8 cellular contexts compared by ENCODE assay signal in genomic region chr4:128061566-128062536, GRCh38. TPM values are rescaled to one million over a fixed set of nuclear protein-coding genes. Genes with fewer than 3 reads are reported as not detected.
DNase-seq lines count a peak whose midpoint lies in the region; ATAC-seq and TF ChIP-seq lines count a peak whose summit lies in the region.

No MANE protein-coding gene starts in this region.

- H3K79me2 ChIP-seq in parathyroid adenoma, result peaks cover 8% of the 10 kb centered on the region

- H2AFZ ChIP-seq in parathyroid adenoma, result peak overlapping the region; percentile 80

- H3K9me3 Mint-ChIP-seq in activated naive CD8-positive, alpha-beta T cell treated with anti-CD3 and anti-CD28 coated beads for 36 hours, result no peaks in the 10 kb centered on the region

- H3K4me1 Mint-ChIP-seq in activated naive CD8-positive, alpha-beta T cell treated with anti-CD3 and anti-CD28 coated beads for 36 hours, result peaks cover 11% of the 10 kb centered on the region

- TF ChIP-seq CTCF in parathyroid adenoma (IDR thresholded peaks at IDR 0.05) (no peak), tibial artery (IDR thresholded peaks at IDR 0.05) (no peak)

- H3K36me3 Mint-ChIP-seq in activated naive CD8-positive, alpha-beta T cell treated with anti-CD3 and anti-CD28 coated beads for 36 hours, result no peaks in the 10 kb centered on the region

- no peak overlapping the region for H3K9ac ChIP-seq in parathyroid adenoma

- peak overlapping the region; percentile 65 for H3K4me3 ChIP-seq in parathyroid adenoma (ENCODE audit: low read depth, low read length)
- H3K4me3 ChIP-seq in tibial artery, result peak overlapping the region; percentile 65 to 95

- H3K9me3 ChIP-seq in parathyroid adenoma (ENCODE audit: control insufficient read depth, low read length), result no peaks in the 10 kb centered on the region
- no peaks in the 10 kb centered on the region for H3K9me3 ChIP-seq in tibial artery

- H3K4me2 ChIP-seq in parathyroid adenoma (ENCODE audit: low read length), result peak overlapping the region; percentile 87

- peak overlapping the region; percentile 85 for H3K4me3 Mint-ChIP-seq in activated naive CD8-positive, alpha-beta T cell treated with anti-CD3 and anti-CD28 coated beads for 36 hours

- H3K36me3 ChIP-seq in parathyroid adenoma (ENCODE audit: control insufficient read depth, insufficient read depth, low read length) (no peaks in the 10 kb centered on the region), tibial artery (no peaks in the 10 kb centered on the region)

- H3K27ac ChIP-seq in parathyroid adenoma (peak overlapping the region; percentile 75), tibial artery (peak overlapping the region; percentile 91 to 100)

- in situ Hi-C loops in G401 (cut with HindIII; ENCODE audit: low sequenced_read_pairs), result no loop called here

- intact Hi-C loops in cardiac septum (cut with DNase I), result loop anchor here (1.0 to 5.0 kb wide), 2 partner anchors 97 to 225 kb away; partner anchors contain the start of genes ABHD18, MFSD8 and PGRMC2
- intact Hi-C loops in tibial artery (cut with DNase I; ENCODE audit: low total_unique reads), result loop anchor here (5.0 kb wide), 1 partner anchor 95 kb away; the partner anchor contains the start of genes ABHD18 and MFSD8

- no peaks in the 10 kb centered on the region for H3K4me1 ChIP-seq in parathyroid adenoma
- H3K4me1 ChIP-seq in tibial artery, result peaks cover 0 to 14% (median 5%) of the 10 kb centered on the region in 4 donors

- H3K27me3 ChIP-seq in parathyroid adenoma (ENCODE audit: control insufficient read depth, insufficient read depth, low read length) (no peaks in the 10 kb centered on the region), tibial artery (no peaks in the 10 kb centered on the region)

- peaks cover under 1% of the 10 kb centered on the region for H3K27me3 Mint-ChIP-seq in activated naive CD8-positive, alpha-beta T cell treated with anti-CD3 and anti-CD28 coated beads for 36 hours

- DNase-seq in G401 (ENCODE audit: low spot score) (peak; percentile 75), GOT3 (lab: John Stamatoyannopoulos, UW) (peak; percentile 25), LHCN-M2 (ENCODE audit: low read depth) (peak; percentile 26), cardiac septum (ENCODE audit: low spot score) (peak; percentile 80), tibial artery (peak; percentile 30 to 75)
- peak; percentile 71 for DNase-seq in activated naive CD8-positive, alpha-beta T cell treated with anti-CD3 and anti-CD28 coated beads for 36 hours

- H3K27ac Mint-ChIP-seq in activated naive CD8-positive, alpha-beta T cell treated with anti-CD3 and anti-CD28 coated beads for 36 hours, result peak overlapping the region; percentile 81

- peak; percentile 22 for ATAC-seq in SK-N-SH treated with all-trans-retinoic acid at 6 μM for 48 hours

TF ChIP-seq in SK-N-SH treated with all-trans-retinoic acid at 6 μM for 48 hours, 23 proteins besides CTCF, POLR2A, EP300 and RAD21:
- no peak for TF ChIP-seq PATZ1 (CRISPR knock-in tag; IDR thresholded peaks at IDR 0.05; ENCODE audit: borderline replicate concordance)
- TF ChIP-seq, protein P1, sequence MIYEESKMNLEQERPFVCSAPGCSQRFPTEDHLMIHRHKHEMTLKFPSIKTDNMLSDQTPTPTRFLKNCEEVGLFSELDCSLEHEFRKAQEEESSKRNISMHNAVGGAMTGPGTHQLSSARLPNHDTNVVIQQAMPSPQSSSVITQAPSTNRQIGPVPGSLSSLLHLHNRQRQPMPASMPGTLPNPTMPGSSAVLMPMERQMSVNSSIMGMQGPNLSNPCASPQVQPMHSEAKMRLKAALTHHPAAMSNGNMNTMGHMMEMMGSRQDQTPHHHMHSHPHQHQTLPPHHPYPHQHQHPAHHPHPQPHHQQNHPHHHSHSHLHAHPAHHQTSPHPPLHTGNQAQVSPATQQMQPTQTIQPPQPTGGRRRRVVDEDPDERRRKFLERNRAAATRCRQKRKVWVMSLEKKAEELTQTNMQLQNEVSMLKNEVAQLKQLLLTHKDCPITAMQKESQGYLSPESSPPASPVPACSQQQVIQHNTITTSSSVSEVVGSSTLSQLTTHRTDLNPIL (CRISPR knock-in tag; IDR thresholded peaks at IDR 0.05; ENCODE audit: low read depth), result no peak
- TF ChIP-seq PPARA (CRISPR knock-in tag; IDR thresholded peaks at IDR 0.05; ENCODE audit: borderline replicate concordance), result no peak
- no peak for TF ChIP-seq ISL1 (CRISPR knock-in tag; IDR thresholded peaks at IDR 0.05)
- no peak for TF ChIP-seq ZNF8 (CRISPR knock-in tag; IDR thresholded peaks at IDR 0.05)
- TF ChIP-seq OSR1 (CRISPR knock-in tag; IDR thresholded peaks at IDR 0.05), result no peak
- no peak for TF ChIP-seq TOX (CRISPR knock-in tag; IDR thresholded peaks at IDR 0.05; ENCODE audit: borderline replicate concordance)

RNA-seq across cellular contexts. Expression of gene LARP1B, which starts 0.7 kb away (rescaled TPM):
- 28.2 and 29.5 TPM in 2 replicates for total RNA-seq in G401 (2014; rRNA removed; shearing (Covaris generic))
- total RNA-seq in LHCN-M2 (2014; rRNA removed), result 9.3 and 10.1 TPM in 2 replicates
- polyA plus RNA-seq in LHCN-M2 (2012), result 3.8 TPM
- 10 to 100 TPM; 19.8 to 21.8 TPM for total RNA-seq in activated naive CD8-positive, alpha-beta T cell treated with anti-CD3 and anti-CD28 coated beads for 36 hours
- 24.2 TPM for total RNA-seq in cardiac septum

Comparison
In these comparisons a context has a peak if more than half of its experiments do, and no peak if none do; other contexts are left out.
1. Peak in every context shown above with its lines: DNase-seq, ATAC-seq, H3K4me3 ChIP-seq and H3K27ac ChIP-seq.
2. DNase-seq: peak in every context shown above with its lines; median percentile 80 in cardiac septum; 75 in G401; 71 in activated naive CD8-positive, alpha-beta T cell treated with anti-CD3 and anti-CD28 coated beads for 36 hours; 52 in tibial artery; 26 in LHCN-M2; 25 in GOT3.